In genomic region chr17:39079836-39080235, GRCh38 we compare ENCODE assay signal across 24 cellular contexts.
"Had no signal": no experiment of that assay in that cellular context is flagged by ENCODE, and none has a peak within 500 bp of the region (broad histone marks: within the 10 kb centered on the region; RNA-seq: fewer than 3 reads in every experiment).

No MANE protein-coding gene starts in this region.

- H3K4me1 ChIP-seq: foreskin keratinocyte, uterus had no signal

- H3K27ac ChIP-seq: coronary artery, foreskin keratinocyte, lower lobe of right lung, ovary, psoas muscle, testis, upper lobe of right lung had no signal

- H3K36me3 Mint-ChIP-seq: naive B cell; natural killer cell treated with Interleukin-12 subunit alpha and Interleukin-12 subunit beta and Interleukin-15 and Interleukin-18, amount 100 ng/mL, for 72 hours; stimulated activated memory B cell treated with anti-CD40 and anti-IgM and Interleukin-4, amounts not matched to agents 10 μg/mL and 1 μg/mL and 100 μg/mL, for 72 hours had no signal

- H3K4me3 ChIP-seq: coronary artery, esophagus muscularis mucosa, gastroesophageal sphincter, lower lobe of right lung, ovary, psoas muscle, skin epidermis, spleen, testis, transverse colon, upper lobe of right lung, uterus had no signal

- H3K4me1 Mint-ChIP-seq: stimulated activated memory B cell treated with anti-CD40 and anti-IgM and Interleukin-4, amounts not matched to agents 10 μg/mL and 1 μg/mL and 100 μg/mL, for 72 hours had no signal

- H3K27me3 Mint-ChIP-seq: natural killer cell treated with Interleukin-12 subunit alpha and Interleukin-12 subunit beta and Interleukin-15 and Interleukin-18, amount 100 ng/mL, for 72 hours had no signal

- H3K36me3 ChIP-seq: esophagus muscularis mucosa, gastroesophageal sphincter, lower lobe of right lung, ovary, spleen, transverse colon, upper lobe of right lung, uterus had no signal

- H3K27ac Mint-ChIP-seq: naive B cell; natural killer cell treated with Interleukin-12 subunit alpha and Interleukin-12 subunit beta and Interleukin-15 and Interleukin-18, amount 100 ng/mL, for 72 hours; stimulated activated memory B cell treated with anti-CD40 and anti-IgM and Interleukin-4, amounts not matched to agents 10 μg/mL and 1 μg/mL and 100 μg/mL, for 72 hours had no signal

- H3K9me3 ChIP-seq: esophagus muscularis mucosa, gastroesophageal sphincter, lower lobe of right lung, ovary, psoas muscle, spleen, testis, transverse colon, upper lobe of right lung, uterus had no signal

- H3K9me3 Mint-ChIP-seq: naive B cell; natural killer cell treated with Interleukin-12 subunit alpha and Interleukin-12 subunit beta and Interleukin-15 and Interleukin-18, amount 100 ng/mL, for 72 hours; stimulated activated memory B cell treated with anti-CD40 and anti-IgM and Interleukin-4, amounts not matched to agents 10 μg/mL and 1 μg/mL and 100 μg/mL, for 72 hours had no signal

- ATAC-seq: foreskin keratinocyte; gastroesophageal sphincter; left colon; left ventricle myocardium superior; lower lobe of right lung; natural killer cell treated with Interleukin-12 subunit alpha and Interleukin-12 subunit beta and Interleukin-15 and Interleukin-18, amount 100 ng/mL, for 72 hours; right cardiac atrium; stimulated activated memory B cell treated with anti-CD40 and anti-IgM and Interleukin-4, amounts not matched to agents 10 μg/mL and 1 μg/mL and 100 μg/mL, for 72 hours; stimulated activated naive CD8-positive, alpha-beta T cell treated with anti-CD3 and anti-CD28 coated beads, Interleukin-15, Interleukin-2, amounts not matched to agents 100 U/mL and 50 U/mL, for 24 hours; upper lobe of right lung had no signal

- DNase-seq: dermis blood vessel endothelial cell; effector memory CD4-positive, alpha-beta T cell; foreskin keratinocyte; left colon; left ventricle myocardium superior; lower lobe of right lung; naive B cell; occipital lobe; ovary; psoas muscle; right cardiac atrium; spleen; stimulated activated CD4-positive, alpha-beta T cell treated with anti-CD3 and anti-CD28 coated beads, Interleukin-4, amount 100 ng/mL, for 4 hours; stimulated activated naive CD8-positive, alpha-beta T cell treated with anti-CD3 and anti-CD28 coated beads, Interleukin-15, Interleukin-2, amounts not matched to agents 100 U/mL and 50 U/mL, for 24 hours; testis; transverse colon; upper lobe of right lung; uterus had no signal

- H3K4me3 Mint-ChIP-seq: naive B cell; natural killer cell treated with Interleukin-12 subunit alpha and Interleukin-12 subunit beta and Interleukin-15 and Interleukin-18, amount 100 ng/mL, for 72 hours; stimulated activated memory B cell treated with anti-CD40 and anti-IgM and Interleukin-4, amounts not matched to agents 10 μg/mL and 1 μg/mL and 100 μg/mL, for 72 hours had no signal

- H3K27me3 ChIP-seq: esophagus muscularis mucosa, gastroesophageal sphincter, ovary, spleen, testis, transverse colon, upper lobe of right lung, uterus had no signal
